Comparison of ENCODE assay signal across 34 cellular contexts in genomic region chr9:124491049-124491975, GRCh38. TPM values are rescaled to one million over a fixed set of nuclear protein-coding genes. Genes with fewer than 3 reads are reported as not detected.
"Had no signal": no experiment of that assay in that cellular context is flagged by ENCODE, and none has a peak within 500 bp of the region (broad histone marks: within the 10 kb centered on the region; RNA-seq: fewer than 3 reads in every experiment).

No MANE protein-coding gene starts in this region.

- H3K4me3 Mint-ChIP-seq: natural killer cell; stimulated activated effector memory CD8-positive, alpha-beta T cell treated with anti-CD3 and anti-CD28 coated beads, Interleukin-12 subunit alpha, Interleukin-12 subunit beta, amount 100 ng/mL, for 72 hours; type B pancreatic cell had no signal

- H3K79me2 ChIP-seq: hepatocyte had no signal

- ATAC-seq: foreskin keratinocyte; gastroesophageal sphincter; heart left ventricle; left ventricle myocardium superior; lower lobe of right lung; natural killer cell; stimulated activated effector memory CD8-positive, alpha-beta T cell treated with anti-CD3 and anti-CD28 coated beads, Interleukin-12 subunit alpha, Interleukin-12 subunit beta, amount 100 ng/mL, for 72 hours had no signal

- H3K36me3 ChIP-seq: esophagus muscularis mucosa, gastroesophageal sphincter, heart left ventricle, lower lobe of right lung, prostate gland, right atrium auricular region, sigmoid colon, stomach, thyroid gland had no signal

- H3K4me3 ChIP-seq: coronary artery, esophagus muscularis mucosa, gastroesophageal sphincter, heart left ventricle, hepatocyte, lower lobe of right lung, prostate gland, right atrium auricular region, sigmoid colon, stomach, thyroid gland had no signal

- H3K27me3 ChIP-seq: right atrium auricular region, thyroid gland had no signal

- H3K9me3 Mint-ChIP-seq: natural killer cell; stimulated activated effector memory CD8-positive, alpha-beta T cell treated with anti-CD3 and anti-CD28 coated beads, Interleukin-12 subunit alpha, Interleukin-12 subunit beta, amount 100 ng/mL, for 72 hours; type B pancreatic cell had no signal

- H3K9me3 ChIP-seq: esophagus muscularis mucosa, gastroesophageal sphincter, heart left ventricle, lower lobe of right lung, prostate gland, right atrium auricular region, sigmoid colon, stomach, thyroid gland had no signal

- H3K36me3 Mint-ChIP-seq: natural killer cell; stimulated activated effector memory CD8-positive, alpha-beta T cell treated with anti-CD3 and anti-CD28 coated beads, Interleukin-12 subunit alpha, Interleukin-12 subunit beta, amount 100 ng/mL, for 72 hours; type B pancreatic cell had no signal

- H3K4me1 ChIP-seq: esophagus muscularis mucosa, foreskin keratinocyte, gastroesophageal sphincter, heart left ventricle, lower lobe of right lung, prostate gland, sigmoid colon had no signal

- H3K27ac ChIP-seq: coronary artery, esophagus muscularis mucosa, foreskin keratinocyte, gastroesophageal sphincter, heart left ventricle, hepatocyte, lower lobe of right lung, prostate gland, right atrium auricular region, sigmoid colon, stomach, thyroid gland had no signal

- FAIRE-seq: endothelial cell of umbilical vein had no signal

- DNase-seq: dermis blood vessel endothelial cell; effector memory CD4-positive, alpha-beta T cell; foreskin keratinocyte; islet precursor cell; kidney glomerular epithelial cell; left ventricle myocardium superior; lower lobe of right lung; natural killer cell; nucleus accumbens; sigmoid colon; stimulated activated CD4-positive, alpha-beta T cell treated with anti-CD3 and anti-CD28 coated beads, Interleukin-2, amount 100 ng/mL, for 24 hours; stimulated activated CD4-positive, alpha-beta T cell treated with anti-CD3 and anti-CD28 coated beads, Interleukin-4, amount 100 ng/mL, for 24 hours; stimulated activated naive CD4-positive, alpha-beta T cell treated with Interleukin-2 at 50 U/mL for 16 hours; stomach; thyroid gland had no signal

- H3K4me2 ChIP-seq: hepatocyte had no signal

- H3K27ac Mint-ChIP-seq: natural killer cell; stimulated activated effector memory CD8-positive, alpha-beta T cell treated with anti-CD3 and anti-CD28 coated beads, Interleukin-12 subunit alpha, Interleukin-12 subunit beta, amount 100 ng/mL, for 72 hours; type B pancreatic cell had no signal

- H2AFZ ChIP-seq: hepatocyte had no signal

RNA-seq across cellular contexts. Expression of gene NR5A1, which starts 15.9 kb away (rescaled TPM):
- total RNA-seq: dermis blood vessel endothelial cell, endothelial cell of umbilical vein, epithelial cell of proximal tubule, fibroblast of lung, foreskin keratinocyte, gastroesophageal sphincter, heart left ventricle, left ventricle myocardium superior, lower lobe of right lung, mesenteric fat pad, mononuclear cell, natural killer cell, osteocyte, right atrium auricular region, sigmoid colon, skeletal muscle tissue, stomach, subcutaneous adipose tissue, temporal lobe, urinary bladder had no signal

RNA-seq across cellular contexts. Expression of gene ADGRD2, which starts 41.1 kb away (rescaled TPM):
- total RNA-seq: dermis blood vessel endothelial cell, endothelial cell of umbilical vein, epithelial cell of proximal tubule, esophagus muscularis mucosa, fibroblast of lung, gastroesophageal sphincter, heart left ventricle, hepatocyte, left ventricle myocardium superior, lower lobe of right lung, mesenteric fat pad, natural killer cell, osteocyte, right atrium auricular region, sigmoid colon, skeletal muscle tissue, stomach, subcutaneous adipose tissue, thyroid gland, urinary bladder had no signal
